ENCODE assay signal across 13 cellular contexts in genomic region chr22:47406180-47406723, GRCh38.
A peak's percentile ranks its signal among the peaks of the same experiment; 100 is the strongest.
DNase-seq lines count a peak whose midpoint lies in the region; FAIRE-seq and TF ChIP-seq lines count a peak whose summit lies in the region.
"Had no signal": no experiment of that assay in that cellular context is flagged by ENCODE, and none has a peak within 500 bp of the region (broad histone marks: within the 10 kb centered on the region; RNA-seq: fewer than 3 reads in every experiment).

No MANE protein-coding gene starts in this region.

- H3K4me1 Mint-ChIP-seq in type B pancreatic cell (ENCODE audit: unreplicated experiment) = no peaks in the 10 kb centered on the region

- no peaks in the 10 kb centered on the region for H3K27me3 Mint-ChIP-seq in type B pancreatic cell

- H3K4me3 ChIP-seq in HEK293 (ENCODE audit: low read depth, low read length) (no peak overlapping the region), kidney (ENCODE audit: low read length in 2 of 2) (no peak overlapping the region)
- H3K4me3 ChIP-seq: BLaER1, GM23248 had no signal

- DNase-seq in RPMI8226 (peak; percentile 12), kidney (peak; percentile 41), type B pancreatic cell (ENCODE audit: extremely low spot score, unreplicated experiment) (peak; percentile 32), T1000 (lab: John Stamatoyannopoulos, UW) (no peak), cerebellum (ENCODE audit: low spot score) (no peak)
- DNase-seq: CD8-positive, alpha-beta memory T cell; DMS53; GM23248; IMR-90 had no signal

- no peaks in the 10 kb centered on the region for H3K36me3 ChIP-seq in HEK293 (ENCODE audit: control insufficient read depth in 2 of 2, insufficient read depth in 1 of 2, low read length in 2 of 2)
- H3K36me3 ChIP-seq in kidney (ENCODE audit: control insufficient read depth in 1 of 2, insufficient read depth in 2 of 2, low read length in 2 of 2) = no peaks in the 10 kb centered on the region
- H3K36me3 ChIP-seq: BLaER1 had no signal

- no peak overlapping the region for H3K4me3 Mint-ChIP-seq in type B pancreatic cell
- H3K4me3 Mint-ChIP-seq: CD8-positive, alpha-beta memory T cell had no signal

- no peaks in the 10 kb centered on the region for H3K36me3 Mint-ChIP-seq in type B pancreatic cell

- H3K27ac ChIP-seq in HEK293 (ENCODE audit: extremely low read depth, low read depth, low read length) (no peak overlapping the region), kidney (ENCODE audit: low read depth in 2 of 2, low read length in 2 of 2) (no peak overlapping the region)
- H3K27ac ChIP-seq: BLaER1, GM23248 had no signal

- H3K9ac ChIP-seq in kidney (ENCODE audit: low read length in 2 of 2) = no peak overlapping the region
- H3K9ac ChIP-seq: BLaER1, GM23248 had no signal

- TF ChIP-seq CTCF in HEK293 (tag by site-specific recombination; IDR thresholded peaks at IDR 0.05) (no peak), kidney (IDR thresholded peaks at IDR 0.05; ENCODE audit: borderline replicate concordance, extremely low read depth, insufficient read depth) (no peak), type B pancreatic cell (conservative IDR thresholded peaks at IDR 0.05) (no peak)

- H3K4me1 ChIP-seq in HEK293 (ENCODE audit: control insufficient read depth, insufficient read depth, low read length) = no peaks in the 10 kb centered on the region
- no peaks in the 10 kb centered on the region for H3K4me1 ChIP-seq in kidney (ENCODE audit: control insufficient read depth in 1 of 2, insufficient read depth in 1 of 2, low read depth in 1 of 2, low read length in 2 of 2)

- H3K9me3 ChIP-seq in HEK293 (ENCODE audit: control insufficient read depth, insufficient read depth, low read depth, low read length) (no peaks in the 10 kb centered on the region), kidney (ENCODE audit: control insufficient read depth in 1 of 2, low read length in 2 of 2) (no peaks in the 10 kb centered on the region)
- H3K9me3 ChIP-seq: BLaER1 had no signal

- no peak for FAIRE-seq in kidney (lab: Jason Lieb, UNC)
- FAIRE-seq: GM18507, H54 had no signal

- H3K9me3 Mint-ChIP-seq in type B pancreatic cell = peaks cover 26% of the 10 kb centered on the region
- H3K9me3 Mint-ChIP-seq: CD8-positive, alpha-beta memory T cell had no signal

- CTCF ChIA-PET in HEK293 (lab: Yijun Ruan, JAX) = no interaction called here

- POLR2A ChIA-PET in HEK293 (lab: Yijun Ruan, JAX) = no interaction called here

- intact Hi-C loops in kidney (cut with DNase I) = no loop called here

- no peak overlapping the region for H3K27ac Mint-ChIP-seq in type B pancreatic cell

TF ChIP-seq in HEK293, 187 proteins besides CTCF, POLR2A, EP300 and RAD21:
- TF ChIP-seq ZNF350 (tag by site-specific recombination; IDR thresholded peaks at IDR 0.05) (no peak), ZNF157 (tag by site-specific recombination; IDR thresholded peaks at IDR 0.05) (0 out of 2 replicates have a peak, but pooled peaks have one; percentile 53), ZBTB21 (tag by site-specific recombination; IDR thresholded peaks at IDR 0.05) (no peak)

Comparison
In these comparisons a context has a peak if more than half of its experiments do, and no peak if none do; other contexts are left out.
1. DNase-seq: peak in RPMI8226 (single experiment), kidney (single experiment) and type B pancreatic cell (single experiment); none in T1000 (single experiment) and cerebellum (single experiment).